1 cellular context compared by ENCODE assay signal in the genomic region with DNA sequence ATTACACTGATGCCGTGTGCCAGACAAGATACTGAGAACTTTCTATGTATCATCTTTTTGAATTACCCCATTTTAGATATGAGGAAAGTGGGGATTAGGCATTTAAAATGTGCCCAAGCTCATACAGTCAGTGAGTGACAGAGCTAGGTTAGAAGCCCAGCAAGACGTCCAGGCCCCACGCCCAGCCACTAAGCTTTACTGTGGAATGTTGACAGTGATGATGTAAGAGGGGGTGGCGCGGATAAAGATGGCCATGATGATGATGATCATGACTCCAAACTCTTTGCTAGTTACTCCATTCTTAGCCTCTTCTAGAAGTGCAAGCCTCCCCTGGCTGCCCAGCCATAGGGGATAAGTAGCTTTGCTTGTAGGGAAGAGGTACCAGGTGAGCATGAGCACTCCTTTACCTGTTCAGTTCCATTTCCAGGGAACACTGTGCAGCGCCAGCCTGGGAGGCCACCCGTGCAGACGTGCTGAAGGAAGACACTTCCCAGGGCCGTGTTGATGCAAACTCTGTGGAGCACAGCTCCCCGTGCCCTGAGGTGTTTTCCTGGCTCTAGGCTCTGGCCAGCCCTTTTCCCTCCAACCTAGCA.
TF ChIP-seq lines count a peak whose summit lies in the region.

No MANE protein-coding gene starts in this region.

TF ChIP-seq in H1, 55 proteins besides CTCF, POLR2A, EP300 and RAD21:
- TF ChIP-seq KDM1A (IDR thresholded peaks at IDR 0.05; ENCODE audit: borderline replicate concordance, low read length): no peak
- no peak for TF ChIP-seq SP2 (IDR thresholded peaks at IDR 0.05; ENCODE audit: low read length)
- no peak for TF ChIP-seq JUND (IDR thresholded peaks at IDR 0.05; ENCODE audit: low read length)
- no peak for TF ChIP-seq ZNF274 (IDR thresholded peaks at IDR 0.05; ENCODE audit: borderline replicate concordance, extremely low read depth, low read length)
- TF ChIP-seq HDAC6 (IDR thresholded peaks at IDR 0.05; ENCODE audit: low read depth, low read length): no peak
- no peak for TF ChIP-seq ATF2 (IDR thresholded peaks at IDR 0.05; ENCODE audit: low read length)
- no peak for TF ChIP-seq BACH1 (IDR thresholded peaks at IDR 0.05; ENCODE audit: low read length)
- no peak for TF ChIP-seq SRF (IDR thresholded peaks at IDR 0.05; ENCODE audit: low read depth, low read length)
- no peak for TF ChIP-seq SAP30 (IDR thresholded peaks at IDR 0.05; ENCODE audit: insufficient read depth, insufficient replicate concordance, low read length)
- no peak for TF ChIP-seq TAF1 (IDR thresholded peaks at IDR 0.05; ENCODE audit: low read depth, low read length)
- TF ChIP-seq RFX5 (IDR thresholded peaks at IDR 0.05; ENCODE audit: borderline replicate concordance, low read depth, low read length): no peak
- no peak for TF ChIP-seq POLR2AphosphoS5 (IDR thresholded peaks at IDR 0.05; ENCODE audit: low read depth, low read length)
